16 cellular contexts compared by ENCODE assay signal in genomic region chr22:39270280-39270679, GRCh38. TPM values are rescaled to one million over a fixed set of nuclear protein-coding genes. Genes with fewer than 3 reads are reported as not detected.
DNase-seq lines count a peak whose midpoint lies in the region; ATAC-seq, FAIRE-seq and TF ChIP-seq lines count a peak whose summit lies in the region.
"Had no signal": no experiment of that assay in that cellular context is flagged by ENCODE, and none has a peak within 500 bp of the region (broad histone marks: within the 10 kb centered on the region; RNA-seq: fewer than 3 reads in every experiment).

No MANE protein-coding gene starts in this region.

- no peaks in the 10 kb centered on the region for H3K36me3 ChIP-seq in IMR-90 (ENCODE audit: control insufficient read depth, insufficient read depth, low read length)
- H3K36me3 ChIP-seq in HepG2 (replicated peaks in 1 of 2; ENCODE audit: control insufficient read depth in 1 of 2, insufficient read depth in 2 of 2, low read length in 2 of 2): no peaks in the 10 kb centered on the region

- peak overlapping the region; percentile 81 for H3K27ac Mint-ChIP-seq in stimulated activated memory B cell treated with anti-CD40 and anti-IgM and Interleukin-4, amounts not matched to agents 10 μg/mL and 1 μg/mL and 100 μg/mL, for 72 hours
- H3K27ac Mint-ChIP-seq: CD8-positive, alpha-beta memory T cell; GM23338; H9 had no signal

- H3K9me3 ChIP-seq in IMR-90 (ENCODE audit: control insufficient read depth, insufficient read depth, low read length): peaks cover 4% of the 10 kb centered on the region
- H3K9me3 ChIP-seq in HepG2 (ENCODE audit: low read length): no peaks in the 10 kb centered on the region
- H3K9me3 ChIP-seq: A549, Caco-2 had no signal

- CTCF ChIA-PET in IMR-90 (lab: Yijun Ruan, JAX) (interaction anchor here (0.6 kb wide), 1 partner anchor 20 kb away, joined by 3 read pairs; no protein-coding TSS in a partner anchor), HepG2 (lab: Yijun Ruan, JAX; ENCODE audit: low intra/inter-chr PET ratio, low total read pairs) (no interaction called here)

- no peaks in the 10 kb centered on the region for H4K20me1 ChIP-seq in IMR-90 (ENCODE audit: insufficient read depth, low read length)
- H4K20me1 ChIP-seq in HepG2 (ENCODE audit: insufficient read depth, low read length): no peaks in the 10 kb centered on the region

- no peak for TF ChIP-seq CTCF in IMR-90 (conservative IDR thresholded peaks at IDR 0.05; ENCODE audit: low read depth, low read length)
- TF ChIP-seq CTCF in HepG2 (CRISPR knock-in tag; IDR thresholded peaks at IDR 0.05): no peak

- ATAC-seq in IMR-90 (ENCODE audit: low read depth) (no peak), HepG2 (no peak), HG03565 (IDR thresholded peaks at IDR 0.05; ENCODE audit: unreplicated experiment) (no peak), HG02970 (IDR thresholded peaks at IDR 0.05; ENCODE audit: low FRiP score, unreplicated experiment) (no peak)
- ATAC-seq in stimulated activated memory B cell treated with anti-CD40 and anti-IgM and Interleukin-4, amounts not matched to agents 10 μg/mL and 1 μg/mL and 100 μg/mL, for 72 hours: no peak
- ATAC-seq: A549 had no signal

- H3K27me3 Mint-ChIP-seq in stimulated activated memory B cell treated with anti-CD40 and anti-IgM and Interleukin-4, amounts not matched to agents 10 μg/mL and 1 μg/mL and 100 μg/mL, for 72 hours: peaks cover 24% of the 10 kb centered on the region

- no peak overlapping the region for H2AK9ac ChIP-seq in IMR-90 (replicated peaks; ENCODE audit: low read depth, low read length, poor library complexity)

- H3K4me3 ChIP-seq in IMR-90 (ENCODE audit: insufficient read depth, low read depth, low read length): no peak overlapping the region
- no peak overlapping the region for H3K4me3 ChIP-seq in HepG2 (replicated peaks in 1 of 3; ENCODE audit: insufficient read depth in 1 of 3, low read depth in 2 of 3, low read length in 3 of 3)
- H3K4me3 ChIP-seq: A549, GM23338 had no signal

- WGBS in IMR-90 (ENCODE audit: extremely low coverage in 2 of 2, insufficient read length in 1 of 2), 2 experiments: no CpG with 5 or more reads among the region's 5 CpGs
- 44% methylated on average over 5 of the region's 5 CpGs for WGBS in HepG2 (ENCODE audit: low lambda C conversion rate)

- TF ChIP-seq RAD21 in IMR-90 (IDR thresholded peaks at IDR 0.05; ENCODE audit: low read length) (no peak), HepG2 (CRISPR knock-in tag; IDR thresholded peaks at IDR 0.05) (no peak)

- peak overlapping the region; percentile 71; the same call in 1 of the 2 replicates for H2AK5ac ChIP-seq in IMR-90 (ENCODE audit: low read depth, low read length)

- no peak for TF ChIP-seq EP300 in HepG2 (IDR thresholded peaks at IDR 0.05; ENCODE audit: low read depth in 2 of 2, low read length in 2 of 2)
- TF ChIP-seq EP300 in HepG2 (CRISPR knock-in tag; IDR thresholded peaks at IDR 0.05; ENCODE audit: borderline replicate concordance): no peak

- H3K14ac ChIP-seq in IMR-90 (replicated peaks; ENCODE audit: low read depth, low read length): 0 out of 2 replicates have a peak overlapping the region, but pooled peaks have one; percentile 51

- no peak overlapping the region for H3K56ac ChIP-seq in IMR-90 (ENCODE audit: extremely low read depth, insufficient read depth, low read length)

- BruUV-seq in IMR-90 (replicated peaks; lab: Mats Ljungman, UMichigan) (no TSS peak), HepG2 (replicated peaks; lab: Mats Ljungman, UMichigan) (no TSS peak)

- H3K36me3 Mint-ChIP-seq in stimulated activated memory B cell treated with anti-CD40 and anti-IgM and Interleukin-4, amounts not matched to agents 10 μg/mL and 1 μg/mL and 100 μg/mL, for 72 hours: no peaks in the 10 kb centered on the region
- H3K36me3 Mint-ChIP-seq: CD8-positive, alpha-beta memory T cell had no signal

- H3K27ac ChIP-seq in IMR-90 (ENCODE audit: insufficient read depth, low read length): no peak overlapping the region
- no peak overlapping the region for H3K27ac ChIP-seq in HepG2 (ENCODE audit: extremely low read length, insufficient read depth, low read length)
- H3K27ac ChIP-seq: A549 had no signal

- no peak overlapping the region for H4K5ac ChIP-seq in IMR-90 (ENCODE audit: low read depth, low read length)

- no peak for FAIRE-seq in HepG2 (lab: Jason Lieb, UNC)
- FAIRE-seq: A549, HTR-8/SVneo had no signal

- H2BK120ac ChIP-seq in IMR-90 (ENCODE audit: low read depth, low read length): no peak overlapping the region

- H4K91ac ChIP-seq in IMR-90 (ENCODE audit: insufficient read depth, low read depth, low read length): no peak overlapping the region

- no peak overlapping the region for H4K8ac ChIP-seq in IMR-90 (ENCODE audit: low read depth in 2 of 2, low read length in 2 of 2)

- no peak overlapping the region for H2BK20ac ChIP-seq in IMR-90 (ENCODE audit: low read depth, low read length)

- H3K79me1 ChIP-seq in IMR-90 (ENCODE audit: low read depth in 1 of 2, low read length in 2 of 2): no peaks in the 10 kb centered on the region

- peaks cover 9% of the 10 kb centered on the region for H3K9me1 ChIP-seq in IMR-90 (ENCODE audit: insufficient read depth, low read length)

- in situ Hi-C loops in IMR-90 (cut with MboI; ENCODE audit: low sequenced_read_pairs) (no loop called here), HepG2 (cut with HindIII; ENCODE audit: extremely low pct_ligation_motif_present, low pct_unique_long_range_greater_than_20kb) (no loop called here)

- no peak overlapping the region for H3K23ac ChIP-seq in IMR-90 (ENCODE audit: low read depth, low read length)

- POLR2A ChIA-PET in IMR-90 (lab: Charles Lee; ENCODE audit: unreplicated experiment) (no interaction called here), HepG2 (lab: Yijun Ruan, JAX) (no interaction called here)

- H3K4ac ChIP-seq in IMR-90 (ENCODE audit: low read depth, low read length): no peak overlapping the region

- H3K9ac ChIP-seq in IMR-90 (ENCODE audit: low read depth, low read length) (no peak overlapping the region), HepG2 (ENCODE audit: insufficient read depth, low read depth, low read length) (no peak overlapping the region)

- no peaks in the 10 kb centered on the region for H3K79me2 ChIP-seq in HepG2 (ENCODE audit: insufficient read depth, low read length)

- TF ChIP-seq POLR2A in IMR-90 (IDR thresholded peaks at IDR 0.05; ENCODE audit: low read depth, low read length): no peak
- TF ChIP-seq POLR2A in HepG2 (IDR thresholded peaks at IDR 0.05; ENCODE audit: insufficient read depth in 1 of 2, low read depth in 2 of 2, low read length in 2 of 2): no peak

- no peak overlapping the region for H3K18ac ChIP-seq in IMR-90 (ENCODE audit: low read depth, low read length)

- no peak overlapping the region for H3K4me3 Mint-ChIP-seq in stimulated activated memory B cell treated with anti-CD40 and anti-IgM and Interleukin-4, amounts not matched to agents 10 μg/mL and 1 μg/mL and 100 μg/mL, for 72 hours
- H3K4me3 Mint-ChIP-seq: CD8-positive, alpha-beta memory T cell; GM23338; H9 had no signal

- peaks cover 2% of the 10 kb centered on the region for H3K9me3 Mint-ChIP-seq in stimulated activated memory B cell treated with anti-CD40 and anti-IgM and Interleukin-4, amounts not matched to agents 10 μg/mL and 1 μg/mL and 100 μg/mL, for 72 hours
- H3K9me3 Mint-ChIP-seq: CD8-positive, alpha-beta memory T cell; GM23338 had no signal

- dilution Hi-C loops in IMR-90 (cut with HindIII; ENCODE audit: low sequenced_read_pairs, unreplicated experiment): no loop called here

- no peak overlapping the region for H3K4me2 ChIP-seq in IMR-90 (ENCODE audit: low read depth, low read length)
- no peak overlapping the region for H3K4me2 ChIP-seq in HepG2 (ENCODE audit: low read depth, low read length)
- H3K4me2 ChIP-seq: A549, GM23338 had no signal

- no peak for DNase-seq in IMR-90
- DNase-seq in dermis blood vessel endothelial cell: peak; percentile 66
- no peak for DNase-seq in HepG2 (ENCODE audit: low spot score)
- DNase-seq in stimulated activated CD4-positive, alpha-beta T cell treated with anti-CD3 and anti-CD28 coated beads, Interleukin-4, amount 100 ng/mL, for 1 hour: no peak
- DNase-seq in SIG-M5 (lab: John Stamatoyannopoulos, UW): no peak
- DNase-seq: Caco-2; CD8-positive, alpha-beta memory T cell; DND-41; GDM1; H9 had no signal

- H3K4me1 ChIP-seq in IMR-90 (ENCODE audit: control insufficient read depth, insufficient read depth, low read length): no peaks in the 10 kb centered on the region
- H3K4me1 ChIP-seq in HepG2 (ENCODE audit: insufficient read depth, low read length): peaks cover 46% of the 10 kb centered on the region
- H3K4me1 ChIP-seq: A549, Caco-2 had no signal

- no peak overlapping the region for H2BK5ac ChIP-seq in IMR-90 (ENCODE audit: low read depth, low read length, poor library complexity, severe bottlenecking)

- H3K4me1 Mint-ChIP-seq in stimulated activated memory B cell treated with anti-CD40 and anti-IgM and Interleukin-4, amounts not matched to agents 10 μg/mL and 1 μg/mL and 100 μg/mL, for 72 hours: peaks cover 40% of the 10 kb centered on the region

- H2AFZ ChIP-seq in IMR-90 (replicated peaks; ENCODE audit: low read length, poor library complexity) (no peak overlapping the region), HepG2 (ENCODE audit: low read length) (no peak overlapping the region)
- H2AFZ ChIP-seq: GM23338 had no signal

- H3K27me3 ChIP-seq in IMR-90 (ENCODE audit: control insufficient read depth, insufficient read depth, low read length) (no peaks in the 10 kb centered on the region), HepG2 (ENCODE audit: control insufficient read depth in 1 of 2, insufficient read depth in 2 of 2, low read length in 2 of 2) (peaks cover 3 to 19% of the 10 kb centered on the region in 2 experiments; a peak in 3 of 5 replicates)

- intact Hi-C loops in IMR-90 (cut with micrococcal nuclease): no loop called here
- intact Hi-C loops in HepG2 (cut with micrococcal nuclease; ENCODE audit: unreplicated experiment): no loop called here

- no peak overlapping the region for H2BK15ac ChIP-seq in IMR-90 (ENCODE audit: low read depth, low read length)

RNA-seq across cellular contexts. Expression of gene PDGFB, which starts 25.5 kb away (rescaled TPM):
- total RNA-seq in IMR-90 (2012; rRNA removed): not detected in 2 replicates
- polyA plus RNA-seq in IMR-90 (2012; rRNA removed): 0.07 and 0.09 TPM in 2 replicates
- 0.09 and 0.10 TPM in 2 replicates for polyA plus RNA-seq in IMR-90 (2012; cell fraction: cytosol; rRNA removed)
- polyA plus RNA-seq in IMR-90 (2012; cell fraction: nucleus; rRNA removed; ENCODE audit: low replicate concordance): 0.06 and 0.09 TPM in 2 replicates
- 75.7 and 80.1 TPM in 2 replicates for total RNA-seq in dermis blood vessel endothelial cell
- 0.65 and 1.4 TPM in 2 replicates for total RNA-seq in HepG2 (2016; rRNA removed; fragmentation: Illumina TruSeq; extraction: Trizol)
- 0.26 and 0.30 TPM in 2 replicates for total RNA-seq in HepG2 (2016; cell fraction: cytosol; rRNA removed; fragmentation: Illumina TruSeq; extraction: Trizol; ENCODE audit: low read depth)
- 1.0 and 1.1 TPM in 2 replicates for total RNA-seq in HepG2 (2016; cell fraction: insoluble cytoplasmic fraction; rRNA removed; fragmentation: Illumina TruSeq; extraction: Trizol)
- total RNA-seq in HepG2 (2016; cell fraction: membrane; rRNA removed; fragmentation: Illumina TruSeq; extraction: Trizol): 0.76 and 1.4 TPM in 2 replicates
- 1.7 and 2.0 TPM in 2 replicates for total RNA-seq in HepG2 (2016; cell fraction: nucleus; rRNA removed; fragmentation: Illumina TruSeq; extraction: Trizol)
- polyA plus RNA-seq in HepG2 (2011; rRNA removed): 10.1 and 12.8 TPM in 2 replicates
- 12.7 and 12.9 TPM in 2 replicates for polyA plus RNA-seq in HepG2 (2011; cell fraction: cytosol; rRNA removed)
- 37.3 and 38.1 TPM in 2 replicates for polyA plus RNA-seq in HepG2 (2011; cell fraction: nucleus; rRNA removed)
- 11.5 and 12.7 TPM in 2 replicates for polyA plus RNA-seq in HepG2 (2012)
- polyA plus RNA-seq in HepG2 (2016; cell fraction: cytosol; fragmentation: Illumina TruSeq; extraction: Trizol; ENCODE audit: low read depth): 0.15 and 0.27 TPM in 2 replicates
- 0.72 and 0.85 TPM in 2 replicates for polyA plus RNA-seq in HepG2 (2016; cell fraction: insoluble cytoplasmic fraction; fragmentation: Illumina TruSeq; extraction: Trizol; ENCODE audit: low read depth)
- polyA plus RNA-seq in HepG2 (2016; cell fraction: membrane; fragmentation: Illumina TruSeq; extraction: Trizol; ENCODE audit: low read depth): 0.63 and 0.68 TPM in 2 replicates
- 3.3 and 3.9 TPM in 2 replicates for polyA plus RNA-seq in HepG2 (2016; cell fraction: nucleus; fragmentation: Illumina TruSeq; extraction: Trizol; ENCODE audit: insufficient read depth, low read depth)
- 2.3 and 28.2 TPM in 2 replicates for polyA minus RNA-seq in HepG2 (2011; rRNA and poly(A)+ RNA removed; ENCODE audit: low replicate concordance)
- 13.6 and 16.1 TPM in 2 replicates for polyA minus RNA-seq in HepG2 (2011; cell fraction: cytosol; rRNA and poly(A)+ RNA removed)
- polyA minus RNA-seq in HepG2 (2011; cell fraction: nucleus; rRNA and poly(A)+ RNA removed): 7.7 and 9.6 TPM in 2 replicates

RNA-seq across cellular contexts. Expression of gene RPL3, which starts 49.1 kb away (rescaled TPM):
- 2,871 and 3,750 TPM in 2 replicates for total RNA-seq in IMR-90 (2012; rRNA removed)
- 3,097 and 3,312 TPM in 2 replicates for polyA plus RNA-seq in IMR-90 (2012; rRNA removed)
- 2,912 and 3,812 TPM in 2 replicates for polyA plus RNA-seq in IMR-90 (2012; cell fraction: cytosol; rRNA removed)
- 2,181 and 2,704 TPM in 2 replicates for polyA plus RNA-seq in IMR-90 (2012; cell fraction: nucleus; rRNA removed; ENCODE audit: low replicate concordance)
- 2,901 and 3,143 TPM in 2 replicates for total RNA-seq in dermis blood vessel endothelial cell
- 1,051 and 1,499 TPM in 2 replicates for total RNA-seq in HepG2 (2016; rRNA removed; fragmentation: Illumina TruSeq; extraction: Trizol)
- total RNA-seq in HepG2 (2016; cell fraction: cytosol; rRNA removed; fragmentation: Illumina TruSeq; extraction: Trizol; ENCODE audit: low read depth): 1,087 and 1,361 TPM in 2 replicates
- total RNA-seq in HepG2 (2016; cell fraction: insoluble cytoplasmic fraction; rRNA removed; fragmentation: Illumina TruSeq; extraction: Trizol): 1,096 and 1,452 TPM in 2 replicates
- 2,264 and 2,553 TPM in 2 replicates for total RNA-seq in HepG2 (2016; cell fraction: membrane; rRNA removed; fragmentation: Illumina TruSeq; extraction: Trizol)
- 614 and 672 TPM in 2 replicates for total RNA-seq in HepG2 (2016; cell fraction: nucleus; rRNA removed; fragmentation: Illumina TruSeq; extraction: Trizol)
- polyA plus RNA-seq in HepG2 (2011; rRNA removed): 3,218 and 3,279 TPM in 2 replicates
- 5,445 and 6,556 TPM in 2 replicates for polyA plus RNA-seq in HepG2 (2011; cell fraction: cytosol; rRNA removed)
- polyA plus RNA-seq in HepG2 (2011; cell fraction: nucleus; rRNA removed): 1,725 and 2,021 TPM in 2 replicates
- polyA plus RNA-seq in HepG2 (2012): 2,306 and 3,237 TPM in 2 replicates
- polyA plus RNA-seq in HepG2 (2016; cell fraction: cytosol; fragmentation: Illumina TruSeq; extraction: Trizol; ENCODE audit: low read depth): 2,660 and 3,068 TPM in 2 replicates
- 2,953 and 3,012 TPM in 2 replicates for polyA plus RNA-seq in HepG2 (2016; cell fraction: insoluble cytoplasmic fraction; fragmentation: Illumina TruSeq; extraction: Trizol; ENCODE audit: low read depth)
- 4,441 and 4,891 TPM in 2 replicates for polyA plus RNA-seq in HepG2 (2016; cell fraction: membrane; fragmentation: Illumina TruSeq; extraction: Trizol; ENCODE audit: low read depth)
- polyA plus RNA-seq in HepG2 (2016; cell fraction: nucleus; fragmentation: Illumina TruSeq; extraction: Trizol; ENCODE audit: insufficient read depth, low read depth): 1,802 and 1,847 TPM in 2 replicates
- 2,170 and 2,278 TPM in 2 replicates for polyA minus RNA-seq in HepG2 (2011; rRNA and poly(A)+ RNA removed; ENCODE audit: low replicate concordance)
- polyA minus RNA-seq in HepG2 (2011; cell fraction: cytosol; rRNA and poly(A)+ RNA removed): 946 and 956 TPM in 2 replicates
- polyA minus RNA-seq in HepG2 (2011; cell fraction: nucleus; rRNA and poly(A)+ RNA removed): 510 and 805 TPM in 2 replicates

Comparison
In these comparisons a context has a peak if more than half of its experiments do, and no peak if none do; other contexts are left out.
1. RNA of gene PDGFB, which starts 25.5 kb away (total RNA-seq): 75.7 to 80.1 TPM in dermis blood vessel endothelial cell; 0.26 to 2.0 TPM in HepG2 and not detected in IMR-90; every median in the first group is over 10 times any median in the second.